In genomic region chr14:51651388-51652167, GRCh38 we compare ENCODE assay signal across 8 cellular contexts. TPM values are rescaled to one million over a fixed set of nuclear protein-coding genes. Genes with fewer than 3 reads are reported as not detected.
DNase-seq lines count a peak whose midpoint lies in the region; ATAC-seq and TF ChIP-seq lines count a peak whose summit lies in the region.

Gene FRMD6 (plus strand): TSS chr14:51651910. CDS start chr14:51689837, 37,927 bp downstream.

- WGBS in esophagus, 2 donors = 1% methylated on average over 50 to 86 of the region's 86 CpGs

- H3K36me3 ChIP-seq in OCI-LY3 (replicated peaks; ENCODE audit: low read depth, low read length) (no peaks in the 10 kb centered on the region), esophagus (ENCODE audit: control insufficient read depth in 2 of 2, insufficient read depth in 2 of 2, low read length in 1 of 2) (no peaks in the 10 kb centered on the region), muscle layer of colon (ENCODE audit: insufficient read depth, low read length) (no peaks in the 10 kb centered on the region)

- H3K4me2 ChIP-seq in OCI-LY3 (ENCODE audit: low read length) = peak within 1 kb of the TSS; percentile 93

- H3K9ac ChIP-seq in OCI-LY3 (ENCODE audit: low read length) (peak within 1 kb of the TSS; percentile 76), muscle layer of colon (ENCODE audit: low read length) (peak within 1 kb of the TSS; percentile 53)

- H2AFZ ChIP-seq in OCI-LY3 (ENCODE audit: low read depth, low read length) = peak within 1 kb of the TSS; percentile 85

- DNase-seq in COLO668 (lab: John Stamatoyannopoulos, UW; ENCODE audit: unreplicated experiment) (peak; percentile 90), HS-5 (ENCODE audit: low read depth) (peak; percentile 60)
- peak; percentile 86 for DNase-seq in activated T-cell treated with anti-CD3 and anti-CD28 coated beads, Interleukin-2, amount 50 U/mL, for 1 hour
- DNase-seq in stimulated activated CD8-positive, alpha-beta memory T cell treated with anti-CD3 and anti-CD28 coated beads, Interleukin-7, amount 100 ng/mL, for 1 hour (ENCODE audit: low read depth in 2 of 2) = peak; percentile 54 to 60

- peaks cover 18% of the 10 kb centered on the region for H3K27me3 ChIP-seq in OCI-LY3 (ENCODE audit: low read depth, low read length)
- H3K27me3 ChIP-seq in esophagus (ENCODE audit: control insufficient read depth in 1 of 2, insufficient read depth in 2 of 2, low read length in 2 of 2) = no peaks in the 10 kb centered on the region
- H3K27me3 ChIP-seq in muscle layer of colon (ENCODE audit: control insufficient read depth in 1 of 2, insufficient read depth in 2 of 2, low read length in 2 of 2) = no peaks in the 10 kb centered on the region

- H3K9me3 ChIP-seq in OCI-LY3 (ENCODE audit: insufficient read depth, low read length) (no peaks in the 10 kb centered on the region), esophagus (ENCODE audit: control insufficient read depth in 2 of 2, insufficient read depth in 1 of 2, low read depth in 1 of 2, low read length in 1 of 2) (no peaks in the 10 kb centered on the region), muscle layer of colon (ENCODE audit: low read length) (no peaks in the 10 kb centered on the region)

- ATAC-seq in GM19467 (IDR thresholded peaks at IDR 0.05; ENCODE audit: unreplicated experiment) = peak; percentile 62

- TF ChIP-seq CTCF in OCI-LY3 (IDR thresholded peaks at IDR 0.05; ENCODE audit: low read depth, low read length) = peak; percentile 69

- H3K4me3 ChIP-seq in OCI-LY3 (ENCODE audit: low read length) (peak within 1 kb of the TSS; percentile 94), esophagus (ENCODE audit: low read depth in 1 of 2, low read length in 2 of 2) (peak within 1 kb of the TSS; percentile 74 to 98), muscle layer of colon (ENCODE audit: low read depth in 1 of 2, low read length in 2 of 2) (peak within 1 kb of the TSS; percentile 88 to 95)

- no peaks in the 10 kb centered on the region for H4K20me1 ChIP-seq in OCI-LY3 (ENCODE audit: insufficient read depth, low read length)

- no peaks in the 10 kb centered on the region for H3K79me2 ChIP-seq in OCI-LY3 (ENCODE audit: low read length)

- peak within 1 kb of the TSS; percentile 47 for H3K27ac ChIP-seq in OCI-LY3 (ENCODE audit: low read length)
- peak within 1 kb of the TSS; percentile 92 to 96 for H3K27ac ChIP-seq in esophagus (ENCODE audit: low read depth in 2 of 2, low read length in 1 of 2)
- peak within 1 kb of the TSS; percentile 98 for H3K27ac ChIP-seq in muscle layer of colon (ENCODE audit: low read depth, low read length)

- H3K4me1 ChIP-seq in OCI-LY3 (ENCODE audit: low read length) (peaks cover 22% of the 10 kb centered on the region), esophagus (ENCODE audit: control insufficient read depth in 2 of 2, insufficient read depth in 2 of 2, low read length in 1 of 2) (no peaks in the 10 kb centered on the region), muscle layer of colon (ENCODE audit: insufficient read depth, low read length) (no peaks in the 10 kb centered on the region)

RNA-seq across cellular contexts. Expression of gene FRMD6, which starts in this region (rescaled TPM):
- polyA plus RNA-seq in esophagus = 10 to 100 TPM; 26.2 to 36.3 TPM

Comparison
In these comparisons a context has a peak if more than half of its experiments do, and no peak if none do; other contexts are left out.
1. Peak in every context shown above with its lines: DNase-seq, ATAC-seq, H3K4me3 ChIP-seq and H3K27ac ChIP-seq.
2. H3K27ac ChIP-seq: peak in every context shown above with its lines; median percentile 98 in muscle layer of colon; 94 in esophagus; 47 in OCI-LY3.